ENCODE assay signal across 8 cellular contexts in genomic region chr2:213561759-213562158, GRCh38.
"Had no signal": no experiment of that assay in that cellular context is flagged by ENCODE, and none has a peak within 500 bp of the region (broad histone marks: within the 10 kb centered on the region; RNA-seq: fewer than 3 reads in every experiment).

No MANE protein-coding gene starts in this region.

- H3K9me3 ChIP-seq: HAP-1 had no signal

- H3K4me1 ChIP-seq: HAP-1 had no signal

- H3K9me3 Mint-ChIP-seq: GM23338, H9 had no signal

- DNase-seq: GM23248, GOT3, H7, H9, HCEC 1CT had no signal

- ATAC-seq: GM23338, HCT116 had no signal

- H3K4me2 ChIP-seq: GM23338 had no signal

- H3K4me3 ChIP-seq: GM23248, GM23338, HAP-1 had no signal

- H3K27ac ChIP-seq: GM23248 had no signal

- H2AFZ ChIP-seq: GM23248, GM23338 had no signal

- H3K9ac ChIP-seq: GM23248 had no signal

- H3K27ac Mint-ChIP-seq: GM23338, H9 had no signal

- H3K4me1 Mint-ChIP-seq: GM23338, H9 had no signal

- H3K36me3 ChIP-seq: HAP-1 had no signal

- H3K4me3 Mint-ChIP-seq: GM23338, H9 had no signal
